In genomic region chrX:135411893-135412292, GRCh38 we compare ENCODE assay signal across 1 cellular context.
TF ChIP-seq lines count a peak whose summit lies in the region.

No MANE protein-coding gene starts in this region.

TF ChIP-seq in GM23338, 12 proteins besides CTCF, POLR2A, EP300 and RAD21 (continued from another document):
- TF ChIP-seq EZH2phosphoT487 (IDR thresholded peaks at IDR 0.05; ENCODE audit: unreplicated experiment), result no peak
- no peak for TF ChIP-seq REST (IDR thresholded peaks at IDR 0.05; ENCODE audit: unreplicated experiment)
- TF ChIP-seq ZNF114 (CRISPR knock-in tag; IDR thresholded peaks at IDR 0.05), result no peak
- no peak for TF ChIP-seq POLR2AphosphoS5 (IDR thresholded peaks at IDR 0.05; ENCODE audit: low read depth)
- TF ChIP-seq ZNF331 (CRISPR knock-in tag; IDR thresholded peaks at IDR 0.05; ENCODE audit: low read depth), result no peak
- TF ChIP-seq CREB1 (CRISPR knock-in tag; IDR thresholded peaks at IDR 0.05; ENCODE audit: low read depth), result no peak
- no peak for TF ChIP-seq ETS1 (IDR thresholded peaks at IDR 0.05)
- TF ChIP-seq STAT1 (IDR thresholded peaks at IDR 0.05; ENCODE audit: unreplicated experiment), result no peak
- no peak for TF ChIP-seq NANOG (IDR thresholded peaks at IDR 0.05; ENCODE audit: borderline replicate concordance)
- TF ChIP-seq JUNB (IDR thresholded peaks at IDR 0.05; ENCODE audit: unreplicated experiment), result no peak
